ENCODE assay signal across 2 cellular contexts in the genomic region with DNA sequence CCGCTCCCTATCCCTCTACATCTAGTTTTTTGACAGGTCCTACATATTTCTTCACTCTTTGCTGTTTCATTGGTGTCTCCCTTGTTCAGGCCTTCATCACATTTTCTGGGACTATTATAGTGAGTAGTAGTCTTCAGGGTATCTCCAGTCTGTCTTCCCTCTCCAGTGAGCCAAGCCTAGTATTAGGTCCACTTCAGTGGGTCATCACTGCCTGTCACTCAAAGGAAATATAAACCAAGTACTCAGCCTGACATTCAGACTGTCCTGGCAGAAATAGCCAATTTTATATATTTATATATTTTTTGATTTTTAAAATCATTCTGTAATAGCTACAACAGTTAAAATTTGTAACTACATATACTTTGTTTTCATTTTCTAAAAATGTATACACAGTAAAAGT.
TF ChIP-seq lines count a peak whose summit lies in the region.

No MANE protein-coding gene starts in this region.

TF ChIP-seq in IMR-90, 13 proteins besides CTCF, POLR2A, EP300 and RAD21 (continued from another document):
- TF ChIP-seq MAZ (IDR thresholded peaks at IDR 0.05; ENCODE audit: borderline replicate concordance, low read depth, low read length) (no peak), NFE2L2 (IDR thresholded peaks at IDR 0.05; ENCODE audit: low read depth, low read length) (no peak), CHD1 (IDR thresholded peaks at IDR 0.05; ENCODE audit: low read depth, low read length) (no peak), RFX5 (IDR thresholded peaks at IDR 0.05; ENCODE audit: low read depth, low read length) (no peak)
- TF ChIP-seq, protein P1, sequence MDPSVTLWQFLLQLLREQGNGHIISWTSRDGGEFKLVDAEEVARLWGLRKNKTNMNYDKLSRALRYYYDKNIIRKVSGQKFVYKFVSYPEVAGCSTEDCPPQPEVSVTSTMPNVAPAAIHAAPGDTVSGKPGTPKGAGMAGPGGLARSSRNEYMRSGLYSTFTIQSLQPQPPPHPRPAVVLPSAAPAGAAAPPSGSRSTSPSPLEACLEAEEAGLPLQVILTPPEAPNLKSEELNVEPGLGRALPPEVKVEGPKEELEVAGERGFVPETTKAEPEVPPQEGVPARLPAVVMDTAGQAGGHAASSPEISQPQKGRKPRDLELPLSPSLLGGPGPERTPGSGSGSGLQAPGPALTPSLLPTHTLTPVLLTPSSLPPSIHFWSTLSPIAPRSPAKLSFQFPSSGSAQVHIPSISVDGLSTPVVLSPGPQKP (IDR thresholded peaks at IDR 0.05; ENCODE audit: borderline replicate concordance, low read depth, low read length), result no peak

TF ChIP-seq in SK-N-SH treated with all-trans-retinoic acid at 6 μM for 48 hours, 23 proteins besides CTCF, POLR2A, EP300 and RAD21 (continued from another document):
- TF ChIP-seq, protein P2, sequence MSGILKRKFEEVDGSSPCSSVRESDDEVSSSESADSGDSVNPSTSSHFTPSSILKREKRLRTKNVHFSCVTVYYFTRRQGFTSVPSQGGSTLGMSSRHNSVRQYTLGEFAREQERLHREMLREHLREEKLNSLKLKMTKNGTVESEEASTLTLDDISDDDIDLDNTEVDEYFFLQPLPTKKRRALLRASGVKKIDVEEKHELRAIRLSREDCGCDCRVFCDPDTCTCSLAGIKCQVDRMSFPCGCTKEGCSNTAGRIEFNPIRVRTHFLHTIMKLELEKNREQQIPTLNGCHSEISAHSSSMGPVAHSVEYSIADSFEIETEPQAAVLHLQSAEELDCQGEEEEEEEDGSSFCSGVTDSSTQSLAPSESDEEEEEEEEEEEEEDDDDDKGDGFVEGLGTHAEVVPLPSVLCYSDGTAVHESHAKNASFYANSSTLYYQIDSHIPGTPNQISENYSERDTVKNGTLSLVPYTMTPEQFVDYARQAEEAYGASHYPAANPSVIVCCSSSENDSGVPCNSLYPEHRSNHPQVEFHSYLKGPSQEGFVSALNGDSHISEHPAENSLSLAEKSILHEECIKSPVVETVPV (CRISPR knock-in tag; IDR thresholded peaks at IDR 0.05), result no peak
- TF ChIP-seq ESRRG (CRISPR knock-in tag; IDR thresholded peaks at IDR 0.05), result no peak
